In the genomic region with DNA sequence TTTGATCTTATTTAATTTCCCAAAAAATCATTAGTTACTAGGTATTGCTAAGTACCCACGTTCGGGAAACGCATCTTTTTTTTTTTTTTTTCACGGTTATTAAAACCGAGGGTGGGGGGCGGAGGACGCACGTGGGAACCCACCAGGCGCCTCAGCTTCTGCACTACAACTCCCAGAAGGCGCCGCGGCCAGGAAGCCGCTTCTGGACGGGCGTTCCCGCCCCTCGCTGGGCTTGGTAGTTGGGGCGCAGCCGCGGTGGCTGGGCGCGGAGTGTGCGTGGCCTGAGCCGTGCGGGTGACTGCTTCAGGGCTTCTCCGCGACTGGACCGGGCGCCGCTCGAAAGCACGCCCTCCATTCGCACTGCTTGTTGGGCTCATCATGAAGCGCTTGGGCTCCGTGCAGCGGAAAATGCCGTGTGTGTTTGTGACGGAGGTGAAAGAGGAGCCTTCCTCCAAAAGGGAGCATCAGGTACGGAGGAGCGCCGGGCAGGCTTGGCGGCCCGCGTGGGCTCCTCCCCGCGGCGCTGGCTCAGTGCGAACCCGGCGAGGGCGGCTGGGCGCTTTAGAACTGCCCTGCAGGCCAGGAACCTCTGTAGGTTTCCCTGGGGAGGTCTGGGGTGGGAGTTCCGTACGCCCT, we compare ENCODE assay signal across 8 cellular contexts. TPM values are rescaled to one million over a fixed set of nuclear protein-coding genes. Genes with fewer than 3 reads are reported as not detected.
A peak's percentile ranks its signal among the peaks of the same experiment; 100 is the strongest.
DNase-seq lines count a peak whose midpoint lies in the region; ATAC-seq and TF ChIP-seq lines count a peak whose summit lies in the region.

No MANE protein-coding gene starts in this region.

- peak; percentile 35 to 84 for DNase-seq in NCI-H187 (lab: John Stamatoyannopoulos, UW)
- DNase-seq in T-helper 2 cell = peak; percentile 65 to 88 (median 80)
- peak; percentile 60 to 95 for DNase-seq in ascending aorta (ENCODE audit: low spot score in 2 of 2)
- DNase-seq in hepatocyte (ENCODE audit: low spot score) = peak; percentile 94
- peak; percentile 72 for DNase-seq in renal cortical epithelial cell (ENCODE audit: low read depth)
- DNase-seq in cortex of kidney (lab: John Stamatoyannopoulos, UW) = no peak

- peak overlapping the region; percentile 94 for H2AFZ ChIP-seq in hepatocyte

- no peaks in the 10 kb centered on the region for H3K36me3 ChIP-seq in ascending aorta
- H3K36me3 ChIP-seq in hepatocyte (replicated peaks; ENCODE audit: insufficient read depth, low read depth) = no peaks in the 10 kb centered on the region

- peaks cover 42% of the 10 kb centered on the region for H3K79me2 ChIP-seq in hepatocyte

- intact Hi-C loops in ascending aorta (cut with DNase I) = loop anchor here (2.0 kb wide), 1 partner anchor 107 kb away; a partner anchor contains a TSS

- H4K20me1 ChIP-seq in hepatocyte (ENCODE audit: insufficient read depth, poor library complexity, severe bottlenecking) = peaks cover 8% of the 10 kb centered on the region

- TF ChIP-seq CTCF in ascending aorta (IDR thresholded peaks at IDR 0.05) (no peak), hepatocyte (IDR thresholded peaks at IDR 0.05; ENCODE audit: poor library complexity) (no peak)

- H3K4me1 ChIP-seq in ascending aorta = peaks cover 2 to 13% of the 10 kb centered on the region in 2 donors
- H3K4me1 ChIP-seq in hepatocyte (ENCODE audit: insufficient read depth) = peaks cover 21% of the 10 kb centered on the region

- WGBS in hepatocyte (ENCODE audit: low lambda C conversion rate, missing lambda C conversion rate) = under 1% methylated on average over 54 of the region's 54 CpGs

- peak overlapping the region; percentile 56 to 68 for H3K27ac ChIP-seq in ascending aorta
- H3K27ac ChIP-seq in hepatocyte = peak overlapping the region; percentile 89

- H3K9me2 ChIP-seq in hepatocyte (replicated peaks; ENCODE audit: insufficient read depth) = no peaks in the 10 kb centered on the region

- H3K4me3 ChIP-seq in ascending aorta (peak overlapping the region; percentile 58 to 79), hepatocyte (peak overlapping the region; percentile 88)

- H3K27me3 ChIP-seq in ascending aorta (no peaks in the 10 kb centered on the region), hepatocyte (no peaks in the 10 kb centered on the region)

- H3K4me2 ChIP-seq in hepatocyte = peak overlapping the region; percentile 83

- ATAC-seq in GM18502 (IDR thresholded peaks at IDR 0.05; ENCODE audit: poor library complexity, unreplicated experiment) = peak; percentile 99
- ATAC-seq in HG02943 (IDR thresholded peaks at IDR 0.05; ENCODE audit: low read depth, unreplicated experiment) = peak; percentile 99

- H3K9me3 ChIP-seq in ascending aorta = no peaks in the 10 kb centered on the region
- no peaks in the 10 kb centered on the region for H3K9me3 ChIP-seq in hepatocyte (ENCODE audit: low read depth)

RNA-seq across cellular contexts. Expression of a gene that starts 6.2 kb away (rescaled TPM):
- not detected for total RNA-seq in ascending aorta
- 0.40 TPM in 1 of 2 replicates, not detected in the other for total RNA-seq in hepatocyte
- polyA plus RNA-seq in hepatocyte = not detected in 2 replicates
- not detected in 2 replicates for total RNA-seq in renal cortical epithelial cell
